Comparison of ENCODE assay signal across 1 cellular context in genomic region chr7:149005427-149006344, GRCh38.
TF ChIP-seq lines count a peak whose summit lies in the region.

No MANE protein-coding gene starts in this region.

TF ChIP-seq in HepG2, 621 proteins besides CTCF, POLR2A, EP300 and RAD21 (continued from another document and continues in another):
- TF ChIP-seq HDAC2 (CRISPR knock-in tag; IDR thresholded peaks at IDR 0.05) (0 out of 2 replicates have a peak, but pooled peaks have one; percentile 28), PATZ1 (CRISPR knock-in tag; IDR thresholded peaks at IDR 0.05) (peak; percentile 59; the same call in 1 of the 2 replicates), SAP130 (CRISPR knock-in tag; IDR thresholded peaks at IDR 0.05; ENCODE audit: low read depth) (peak; percentile 31; the same call in 1 of the 2 replicates), XRCC5 (optimal IDR thresholded peaks at IDR 0.05; ENCODE audit: low read length) (peak; percentile 17), CEBPB (IDR thresholded peaks at IDR 0.05; ENCODE audit: borderline replicate concordance, low read depth, low read length) (no peak), HINFP (CRISPR knock-in tag; IDR thresholded peaks at IDR 0.05; ENCODE audit: low read depth) (0 out of 2 replicates have a peak, but pooled peaks have one; percentile 31), ERF (CRISPR knock-in tag; IDR thresholded peaks at IDR 0.05) (0 out of 2 replicates have a peak, but pooled peaks have one; percentile 31), ZSCAN21 (CRISPR knock-in tag; IDR thresholded peaks at IDR 0.05; ENCODE audit: borderline replicate concordance) (no peak), ZNF430 (CRISPR knock-in tag; IDR thresholded peaks at IDR 0.05) (no peak), HMGXB4 (CRISPR knock-in tag; IDR thresholded peaks at IDR 0.05; ENCODE audit: borderline replicate concordance in 1 of 2, low read depth in 1 of 2) (peak; percentile 50 to 60; a peak in 1 of 4 replicates), SRSF4 (IDR thresholded peaks at IDR 0.05; ENCODE audit: low read depth, low read length, poor library complexity, severe bottlenecking) (no peak), POGZ (CRISPR knock-in tag; IDR thresholded peaks at IDR 0.05) (0 out of 2 replicates have a peak, but pooled peaks have one; percentile 28), KDM2A (CRISPR knock-in tag; IDR thresholded peaks at IDR 0.05; ENCODE audit: borderline replicate concordance, low read depth) (peak; percentile 56; the same call in 1 of the 2 replicates), KDM6A (CRISPR knock-in tag; IDR thresholded peaks at IDR 0.05; ENCODE audit: low read depth) (no peak), SMC3 (IDR thresholded peaks at IDR 0.05; ENCODE audit: low read length) (peak; percentile 58), ZBTB8A (CRISPR knock-in tag; IDR thresholded peaks at IDR 0.05; ENCODE audit: borderline replicate concordance, low read depth) (no peak), ETV6 (CRISPR knock-in tag; conservative IDR thresholded peaks at IDR 0.05) (no peak), STAG1 (CRISPR knock-in tag; IDR thresholded peaks at IDR 0.05) (peak; percentile 40; the same call in 1 of the 2 replicates), CERS6 (CRISPR knock-in tag; IDR thresholded peaks at IDR 0.05) (0 out of 2 replicates have a peak, but pooled peaks have one; percentile 51), FOXK1 (CRISPR knock-in tag; IDR thresholded peaks at IDR 0.05; ENCODE audit: borderline replicate concordance, low read depth) (no peak), ZBTB46 (CRISPR knock-in tag; IDR thresholded peaks at IDR 0.05; ENCODE audit: borderline replicate concordance) (0 out of 2 replicates have a peak, but pooled peaks have one; percentile 69), PHF5A (CRISPR knock-in tag; IDR thresholded peaks at IDR 0.05; ENCODE audit: low read depth, unreplicated experiment) (no peak), ZNF678 (CRISPR knock-in tag; IDR thresholded peaks at IDR 0.05) (0 out of 2 replicates have a peak, but pooled peaks have one; percentile 70), ZNF75D (CRISPR knock-in tag; IDR thresholded peaks at IDR 0.05; ENCODE audit: borderline replicate concordance) (no peak), HDAC1 (CRISPR knock-in tag; IDR thresholded peaks at IDR 0.05) (0 out of 2 replicates have a peak, but pooled peaks have one; percentile 26), ARID3A (IDR thresholded peaks at IDR 0.05; ENCODE audit: low read depth, low read length) (no peak), PRPF4 (IDR thresholded peaks at IDR 0.05; ENCODE audit: low read depth, low read length, poor library complexity, severe bottlenecking) (peak; percentile 17), ZBTB38 (CRISPR knock-in tag; IDR thresholded peaks at IDR 0.05) (peak; percentile 68; the same call in 1 of the 2 replicates), TBX3 (IDR thresholded peaks at IDR 0.05; ENCODE audit: borderline replicate concordance) (peak; percentile 33; the same call in 1 of the 2 replicates), UBTF (CRISPR knock-in tag; IDR thresholded peaks at IDR 0.05) (0 out of 2 replicates have a peak, but pooled peaks have one; percentile 29), ZNF280B (CRISPR knock-in tag; IDR thresholded peaks at IDR 0.05; ENCODE audit: borderline replicate concordance) (peak; percentile 18; the same call in 1 of the 2 replicates), HOXA3 (CRISPR knock-in tag; IDR thresholded peaks at IDR 0.05) (0 out of 2 replicates have a peak, but pooled peaks have one; percentile 30), THAP11 (CRISPR knock-in tag; IDR thresholded peaks at IDR 0.05) (peak; percentile 34; the same call in 1 of the 2 replicates), RBM39 (IDR thresholded peaks at IDR 0.05; ENCODE audit: low read depth, low read length, poor library complexity, severe bottlenecking) (peak; percentile 58), TRIM24 (CRISPR knock-in tag; IDR thresholded peaks at IDR 0.05) (no peak), ZMYM4 (CRISPR knock-in tag; IDR thresholded peaks at IDR 0.05) (peak; percentile 53; the same call in 1 of the 2 replicates), ZBED4 (CRISPR knock-in tag; IDR thresholded peaks at IDR 0.05; ENCODE audit: borderline replicate concordance) (no peak), ZSCAN20 (CRISPR knock-in tag; IDR thresholded peaks at IDR 0.05; ENCODE audit: borderline replicate concordance) (no peak), ARNTL (CRISPR knock-in tag; IDR thresholded peaks at IDR 0.05) (peak; percentile 26; the same call in 1 of the 2 replicates), ZNF263 (CRISPR knock-in tag; IDR thresholded peaks at IDR 0.05) (no peak), SRY (CRISPR knock-in tag; IDR thresholded peaks at IDR 0.05) (0 out of 2 replicates have a peak, but pooled peaks have one; percentile 20), ZNF776 (CRISPR knock-in tag; IDR thresholded peaks at IDR 0.05) (no peak)
